In genomic region chr17:27985306-27985705, GRCh38 we compare ENCODE assay signal across 17 cellular contexts. TPM values are rescaled to one million over a fixed set of nuclear protein-coding genes. Genes with fewer than 3 reads are reported as not detected.
DNase-seq lines count a peak whose midpoint lies in the region; ATAC-seq and TF ChIP-seq lines count a peak whose summit lies in the region.
"Had no signal": no experiment of that assay in that cellular context is flagged by ENCODE, and none has a peak within 500 bp of the region (broad histone marks: within the 10 kb centered on the region; RNA-seq: fewer than 3 reads in every experiment).

No MANE protein-coding gene starts in this region.

- intact Hi-C loops in mammary epithelial cell (cut with micrococcal nuclease): no loop called here
- intact Hi-C loops in psoas muscle (cut with DNase I): no loop called here

- ATAC-seq in GM18517 (IDR thresholded peaks at IDR 0.05; ENCODE audit: unreplicated experiment) (peak; percentile 18), psoas muscle (no peak), HG02973 (IDR thresholded peaks at IDR 0.05; ENCODE audit: unreplicated experiment) (no peak), GM18907 (IDR thresholded peaks at IDR 0.05; ENCODE audit: unreplicated experiment) (no peak)
- ATAC-seq: activated CD4-positive, alpha-beta T cell treated with anti-CD3 and anti-CD28 coated beads for 36 hours; T-cell had no signal

- H3K9ac ChIP-seq in mammary epithelial cell (ENCODE audit: insufficient read depth, low read length): no peak overlapping the region

- H3K27me3 ChIP-seq in mammary epithelial cell (ENCODE audit: insufficient read depth, low read length): no peaks in the 10 kb centered on the region
- H3K27me3 ChIP-seq in psoas muscle (ENCODE audit: insufficient read depth in 3 of 3, low read length in 2 of 3): peaks cover 0 to 6% (median 0%) of the 10 kb centered on the region in 3 donors
- H3K27me3 ChIP-seq: BE2C, transverse colon had no signal

- H3K27ac ChIP-seq in mammary epithelial cell (ENCODE audit: insufficient read depth, low read depth, low read length): no peak overlapping the region
- peak overlapping the region; percentile 60 for H3K27ac ChIP-seq in psoas muscle
- H3K27ac ChIP-seq: transverse colon had no signal

- no peaks in the 10 kb centered on the region for H3K79me2 ChIP-seq in mammary epithelial cell (ENCODE audit: insufficient read depth, low read length)

- no peaks in the 10 kb centered on the region for H3K36me3 ChIP-seq in mammary epithelial cell (ENCODE audit: insufficient read depth, low read length)
- H3K36me3 ChIP-seq in psoas muscle (ENCODE audit: insufficient read depth in 1 of 2, low read depth in 1 of 2): no peaks in the 10 kb centered on the region
- H3K36me3 ChIP-seq: BE2C, transverse colon had no signal

- H3K9me3 ChIP-seq in mammary epithelial cell (replicated peaks; ENCODE audit: insufficient read depth, low read length): no peaks in the 10 kb centered on the region
- no peaks in the 10 kb centered on the region for H3K9me3 ChIP-seq in psoas muscle
- H3K9me3 ChIP-seq: BE2C, transverse colon had no signal

- H4K20me1 ChIP-seq in mammary epithelial cell (ENCODE audit: insufficient read depth, low read length): no peaks in the 10 kb centered on the region

- TF ChIP-seq CTCF in mammary epithelial cell (conservative IDR thresholded peaks at IDR 0.05 in 1 of 2, IDR thresholded peaks at IDR 0.05 in 1 of 2; ENCODE audit: extremely low read depth in 1 of 2, insufficient read depth in 1 of 2, low read depth in 1 of 2, low read length in 2 of 2): no peak
- TF ChIP-seq CTCF in psoas muscle (IDR thresholded peaks at IDR 0.05): no peak

- no TSS peak for BruUV-seq in mammary epithelial cell (replicated peaks; lab: Mats Ljungman, UMichigan)

- H2AFZ ChIP-seq in mammary epithelial cell (ENCODE audit: low read depth, low read length): peak overlapping the region; percentile 85

- DNase-seq in NCI-H1436 treated with DMSO at 0.1 percent for 48 hours (lab: John Stamatoyannopoulos, UW): peak; percentile 36
- no peak for DNase-seq in mammary epithelial cell
- DNase-seq in psoas muscle: no peak
- DNase-seq in central memory CD4-positive, alpha-beta T cell: no peak
- DNase-seq in NAMALWA (ENCODE audit: low spot score): no peak
- DNase-seq: activated CD4-positive, alpha-beta T cell treated with anti-CD3 and anti-CD28 coated beads for 36 hours; BE2C; cerebellar nuclear complex; EL; NCI-H1417 treated with DMSO at 0.1 percent for 48 hours; NCI-H345; stimulated activated CD4-positive, alpha-beta T cell treated with anti-CD3 and anti-CD28 coated beads, Interleukin-2, amount 100 ng/mL, for 24 hours; T-cell; transverse colon had no signal

- H3K4me1 ChIP-seq in mammary epithelial cell (ENCODE audit: insufficient read depth, low read length): peaks cover 21% of the 10 kb centered on the region
- no peaks in the 10 kb centered on the region for H3K4me1 ChIP-seq in psoas muscle
- H3K4me1 ChIP-seq: BE2C had no signal

- CTCF ChIA-PET in mammary epithelial cell (lab: Charles Lee; ENCODE audit: low non-redundant PET): no interaction called here

- in situ Hi-C loops in mammary epithelial cell (cut with MboI; ENCODE audit: low sequenced_read_pairs in 2 of 2): no loop called here

- dilution Hi-C loops in mammary epithelial cell (cut with HindIII; ENCODE audit: low sequenced_read_pairs): no loop called here

- no peak overlapping the region for H3K4me2 ChIP-seq in mammary epithelial cell (ENCODE audit: insufficient read depth, low read depth, low read length)

- 62% methylated on average over 7 of the region's 7 CpGs for WGBS in mammary epithelial cell (ENCODE audit: low coverage, missing lambda C conversion rate)
- 14 to 23% (median 16%) methylated on average over 7 of the region's 7 CpGs for WGBS in psoas muscle, 3 donors

- H3K4me3 ChIP-seq in mammary epithelial cell (replicated peaks in 1 of 3; ENCODE audit: insufficient read depth in 1 of 3, low read depth in 2 of 3, low read length in 3 of 3) (no peak overlapping the region), psoas muscle (no peak overlapping the region)
- H3K4me3 ChIP-seq: transverse colon had no signal

RNA-seq across cellular contexts. Expression of gene NLK, which starts 57.2 kb away (rescaled TPM):
- total RNA-seq in mammary epithelial cell (10 to 100 TPM; 15.1 to 18.8 TPM), psoas muscle (10 to 100 TPM in 2 of 4 donors, 1 to 10 TPM in 2; 8.1 to 13.0 (median 9.9) TPM)
- polyA plus RNA-seq in mammary epithelial cell (8.8 TPM), psoas muscle (1 to 10 TPM; 4.0 to 6.4 (median 4.5) TPM)
- polyA minus RNA-seq in mammary epithelial cell: 32.1 TPM
